ENCODE assay signal across 9 cellular contexts in genomic region chr11:130000552-130001176, GRCh38. TPM values are rescaled to one million over a fixed set of nuclear protein-coding genes. Genes with fewer than 3 reads are reported as not detected.
DNase-seq lines count a peak whose midpoint lies in the region; ATAC-seq and TF ChIP-seq lines count a peak whose summit lies in the region.
"Had no signal": no experiment of that assay in that cellular context is flagged by ENCODE, and none has a peak within 500 bp of the region (broad histone marks: within the 10 kb centered on the region; RNA-seq: fewer than 3 reads in every experiment).

No MANE protein-coding gene starts in this region.

- 89 to 90% (median 90%) methylated on average over 18 of the region's 18 CpGs for WGBS in psoas muscle, 3 donors

- ATAC-seq in psoas muscle (no peak), GM21576 (IDR thresholded peaks at IDR 0.05; ENCODE audit: unreplicated experiment) (no peak), HG03280 (IDR thresholded peaks at IDR 0.05; ENCODE audit: unreplicated experiment) (no peak)

- no peak for DNase-seq in GM06990 (ENCODE audit: extremely low read depth, insufficient read length)
- DNase-seq in PC-9: no peak
- no peak for DNase-seq in epithelial cell of prostate (ENCODE audit: low read depth, low spot score)
- DNase-seq in psoas muscle: no peak
- no peak for DNase-seq in DMS153 treated with DMSO at 0.1 percent for 48 hours (lab: John Stamatoyannopoulos, UW; ENCODE audit: unreplicated experiment)
- no peak for DNase-seq in NCI-H1092 (lab: John Stamatoyannopoulos, UW)
- DNase-seq: activated CD8-positive, alpha-beta memory T cell treated with anti-CD3 and anti-CD28 coated beads, Interleukin-2, amount 50 U/mL, for 4 hours had no signal

- H3K4me2 ChIP-seq in PC-9: peak overlapping the region; percentile 94

- H3K9me2 ChIP-seq in PC-9 (ENCODE audit: insufficient read depth): no peaks in the 10 kb centered on the region

- no peak overlapping the region for H2AFZ ChIP-seq in PC-9

- no peaks in the 10 kb centered on the region for H3K27me3 ChIP-seq in GM06990 (replicated peaks; ENCODE audit: control insufficient read depth, insufficient read depth, low read length)
- H3K27me3 ChIP-seq in PC-9 (ENCODE audit: insufficient read depth, low read depth): no peaks in the 10 kb centered on the region
- H3K27me3 ChIP-seq in psoas muscle (ENCODE audit: insufficient read depth in 3 of 3, low read length in 2 of 3): no peaks in the 10 kb centered on the region

- H3K36me3 ChIP-seq in GM06990 (ENCODE audit: control insufficient read depth, insufficient read depth, low read length): no peaks in the 10 kb centered on the region; the same call in 1 of the 2 replicates
- H3K36me3 ChIP-seq in PC-9 (ENCODE audit: low read depth): 0 out of 2 replicates have a peak, but pooled peaks cover 12% of the 10 kb centered on the region
- no peaks in the 10 kb centered on the region for H3K36me3 ChIP-seq in psoas muscle (ENCODE audit: insufficient read depth in 1 of 2, low read depth in 1 of 2)

- peaks cover 66% of the 10 kb centered on the region for H3K79me2 ChIP-seq in PC-9 (ENCODE audit: low read depth)

- H4K20me1 ChIP-seq in PC-9 (ENCODE audit: insufficient read depth): no peaks in the 10 kb centered on the region

- peaks cover 30% of the 10 kb centered on the region for H3K4me1 ChIP-seq in PC-9 (replicated peaks; ENCODE audit: insufficient read depth)
- peaks cover 22% of the 10 kb centered on the region for H3K4me1 ChIP-seq in psoas muscle

- H3K27ac ChIP-seq in PC-9: peak overlapping the region; percentile 99
- H3K27ac ChIP-seq in epithelial cell of prostate: peak overlapping the region; percentile 100
- H3K27ac ChIP-seq in psoas muscle: peak overlapping the region; percentile 100

- H3K9me3 ChIP-seq in PC-9 (ENCODE audit: insufficient read depth, low read depth): no peaks in the 10 kb centered on the region
- H3K9me3 ChIP-seq in psoas muscle: no peaks in the 10 kb centered on the region

- H3F3A ChIP-seq in PC-9 (ENCODE audit: insufficient read depth, low read depth): peaks cover 41% of the 10 kb centered on the region

- peak overlapping the region; percentile 70; the same call in 1 of the 2 replicates for H3K4me3 ChIP-seq in GM06990 (replicated peaks; ENCODE audit: low read depth, low read length)
- peak overlapping the region; percentile 75 for H3K4me3 ChIP-seq in PC-9
- H3K4me3 ChIP-seq in psoas muscle: peak overlapping the region; percentile 84

- BruUV-seq in PC-9 (replicated peaks; lab: Mats Ljungman, UMichigan): TSS peak; percentile 43

- intact Hi-C loops in PC-9 (cut with micrococcal nuclease; ENCODE audit: unreplicated experiment) (no loop called here), psoas muscle (cut with DNase I) (loop anchor here (5.0 kb wide), 1 partner anchor 132 kb away; no protein-coding TSS in a partner anchor)

- CTCF ChIA-PET in PC-9 (lab: Charles Lee): no interaction called here

- TF ChIP-seq CTCF in GM06990 (IDR thresholded peaks at IDR 0.05; ENCODE audit: insufficient read depth, low read length, poor library complexity, severe bottlenecking) (no peak), PC-9 (conservative IDR thresholded peaks at IDR 0.05) (no peak), psoas muscle (IDR thresholded peaks at IDR 0.05) (no peak)

- POLR2A ChIA-PET in PC-9 (lab: Charles Lee; ENCODE audit: unreplicated experiment): no interaction called here

RNA-seq across cellular contexts. Expression of gene PRDM10, which starts 2.0 kb away (rescaled TPM):
- 10.3 and 14.6 TPM in 2 replicates for total RNA-seq in PC-9 (2021)
- 1 to 10 TPM; 4.2 to 7.8 (median 5.9) TPM for total RNA-seq in psoas muscle
- 1 to 10 TPM; 2.5 to 4.1 (median 2.9) TPM for polyA plus RNA-seq in psoas muscle
